In genomic region chr12:9118161-9118560, GRCh38 we compare ENCODE assay signal across 10 cellular contexts. TPM values are rescaled to one million over a fixed set of nuclear protein-coding genes. Genes with fewer than 3 reads are reported as not detected.
DNase-seq lines count a peak whose midpoint lies in the region; ATAC-seq, FAIRE-seq and TF ChIP-seq lines count a peak whose summit lies in the region.
"Had no signal": no experiment of that assay in that cellular context is flagged by ENCODE, and none has a peak within 500 bp of the region (broad histone marks: within the 10 kb centered on the region; RNA-seq: fewer than 3 reads in every experiment).

No MANE protein-coding gene starts in this region.

- H3K79me2 ChIP-seq in HepG2 (ENCODE audit: insufficient read depth, low read length) = peaks cover 30% of the 10 kb centered on the region

- no peak overlapping the region for H2AFZ ChIP-seq in HepG2 (ENCODE audit: low read length)

- H3K4me1 ChIP-seq in liver (ENCODE audit: control insufficient read depth in 4 of 4, insufficient read depth in 4 of 4, low read length in 3 of 4) (peaks cover 10 to 57% (median 38%) of the 10 kb centered on the region in 4 donors), HepG2 (ENCODE audit: insufficient read depth, low read length) (peaks cover 76% of the 10 kb centered on the region), left lung (peaks cover 19 to 44% of the 10 kb centered on the region in 2 donors)

- POLR2A ChIA-PET in HepG2 (lab: Yijun Ruan, JAX) = interaction anchor here (4.9 to 6.9 kb wide), 3 partner anchors 15 to 53 kb away, joined by 56 to 129 read pairs (median 67); no protein-coding TSS in a partner anchor

- peaks cover 24% of the 10 kb centered on the region for H3K4me1 Mint-ChIP-seq in mesothelial cell of epicardium

- peaks cover 0 to 5% (median 0%) of the 10 kb centered on the region in 4 donors for H3K36me3 ChIP-seq in liver (ENCODE audit: control insufficient read depth in 4 of 4, insufficient read depth in 3 of 4, low read depth in 1 of 4, low read length in 3 of 4)
- peaks cover 4 to 5% of the 10 kb centered on the region in 2 experiments; a peak in 4 of 5 replicates for H3K36me3 ChIP-seq in HepG2 (replicated peaks in 1 of 2; ENCODE audit: control insufficient read depth in 1 of 2, insufficient read depth in 2 of 2, low read length in 2 of 2)
- no peaks in the 10 kb centered on the region for H3K36me3 ChIP-seq in left lung

- intact Hi-C loops in HepG2 (cut with micrococcal nuclease; ENCODE audit: unreplicated experiment) (loop anchor here (10.0 kb wide), 2 partner anchors 137 to 167 kb away; no protein-coding TSS in a partner anchor), left lung (cut with DNase I) (no loop called here)

- H3K36me3 Mint-ChIP-seq in mesothelial cell of epicardium = no peaks in the 10 kb centered on the region

- TF ChIP-seq EP300 in HepG2 (IDR thresholded peaks at IDR 0.05; ENCODE audit: low read depth in 2 of 2, low read length in 2 of 2) = no peak
- TF ChIP-seq EP300 in HepG2 (CRISPR knock-in tag; IDR thresholded peaks at IDR 0.05; ENCODE audit: borderline replicate concordance) = no peak

- WGBS in liver = 77% methylated on average over 3 of the region's 3 CpGs
- WGBS in HepG2 (ENCODE audit: low lambda C conversion rate) = 97% methylated on average over 3 of the region's 3 CpGs

- BruUV-seq in HepG2 (replicated peaks; lab: Mats Ljungman, UMichigan) = no TSS peak

- in situ Hi-C loops in HepG2 (cut with HindIII; ENCODE audit: extremely low pct_ligation_motif_present, low pct_unique_long_range_greater_than_20kb) = loop anchor here (10.0 kb wide), 1 partner anchor 157 kb away; no protein-coding TSS in a partner anchor

- peaks cover 10% of the 10 kb centered on the region for H4K20me1 ChIP-seq in HepG2 (ENCODE audit: insufficient read depth, low read length)

- H3K9me3 ChIP-seq in liver (ENCODE audit: control insufficient read depth in 4 of 4, low read length in 3 of 4) = no peaks in the 10 kb centered on the region
- H3K9me3 ChIP-seq in HepG2 (ENCODE audit: low read length) = no peaks in the 10 kb centered on the region
- H3K9me3 ChIP-seq in left lung = no peaks in the 10 kb centered on the region

- no peak overlapping the region for H3K4me2 ChIP-seq in HepG2 (ENCODE audit: low read depth, low read length)
- H3K4me2 ChIP-seq: KMS-11 had no signal

- no peak overlapping the region for H3K4me3 ChIP-seq in liver (ENCODE audit: low read depth in 1 of 3, low read length in 3 of 3)
- H3K4me3 ChIP-seq in HepG2 (replicated peaks in 1 of 3; ENCODE audit: insufficient read depth in 1 of 3, low read depth in 2 of 3, low read length in 3 of 3) = no peak overlapping the region
- H3K4me3 ChIP-seq in left lung = no peak overlapping the region

- H3K27ac ChIP-seq in liver (ENCODE audit: low read depth in 1 of 2, low read length in 2 of 2) (peak overlapping the region; percentile 52 to 73), HepG2 (ENCODE audit: extremely low read length, insufficient read depth, low read length) (no peak overlapping the region), left lung (peak overlapping the region; percentile 70 to 77)
- H3K27ac ChIP-seq: KMS-11 had no signal

- H3K27me3 Mint-ChIP-seq in mesothelial cell of epicardium (ENCODE audit: low read depth) = peaks cover 9% of the 10 kb centered on the region

- CTCF ChIA-PET in HepG2 (lab: Yijun Ruan, JAX; ENCODE audit: low intra/inter-chr PET ratio, low total read pairs) = no interaction called here

- TF ChIP-seq CTCF in liver (IDR thresholded peaks at IDR 0.05; ENCODE audit: low read depth, low read length, missing input control) (no peak), HepG2 (CRISPR knock-in tag; IDR thresholded peaks at IDR 0.05) (no peak), left lung (IDR thresholded peaks at IDR 0.05) (no peak), mesothelial cell of epicardium (IDR thresholded peaks at IDR 0.05; ENCODE audit: unreplicated experiment) (no peak)

- FAIRE-seq in HepG2 (lab: Jason Lieb, UNC) = no peak

- H3K4me3 Mint-ChIP-seq in mesothelial cell of epicardium = no peak overlapping the region
- H3K4me3 Mint-ChIP-seq: immature natural killer cell had no signal

- no peaks in the 10 kb centered on the region for H3K9me3 Mint-ChIP-seq in mesothelial cell of epicardium
- H3K9me3 Mint-ChIP-seq: immature natural killer cell had no signal

- TF ChIP-seq POLR2A in HepG2 (IDR thresholded peaks at IDR 0.05; ENCODE audit: insufficient read depth in 1 of 2, low read depth in 2 of 2, low read length in 2 of 2) = no peak

- DNase-seq in HepG2 (ENCODE audit: low spot score) = no peak
- DNase-seq in SIG-M5 (lab: John Stamatoyannopoulos, UW) = peak; percentile 99
- DNase-seq in left lung = peak in 1 of 2 donors; percentile 62
- DNase-seq in NCI-H1048 (lab: John Stamatoyannopoulos, UW) = no peak
- DNase-seq in mesothelial cell of epicardium (ENCODE audit: low spot score in 2 of 2, unreplicated experiment in 2 of 2) = no peak
- no peak for DNase-seq in SW 1271 (lab: John Stamatoyannopoulos, UW)
- no peak for DNase-seq in stimulated activated CD4-positive, alpha-beta T cell treated with anti-CD3 and anti-CD28 coated beads, Interleukin-1b, Interleukin-23, amount 100 ng/mL, for 48 hours

- H3K27ac Mint-ChIP-seq in mesothelial cell of epicardium = no peak overlapping the region

- ATAC-seq in HepG2 (no peak), left lung (peak; percentile 75)

- TF ChIP-seq RAD21 in liver (IDR thresholded peaks at IDR 0.05) = no peak
- no peak for TF ChIP-seq RAD21 in HepG2 (CRISPR knock-in tag; IDR thresholded peaks at IDR 0.05)

- H3K9ac ChIP-seq in liver (ENCODE audit: low read depth in 1 of 2, low read length in 2 of 2) = no peak overlapping the region
- H3K9ac ChIP-seq in HepG2 (ENCODE audit: insufficient read depth, low read depth, low read length) = no peak overlapping the region
- H3K9ac ChIP-seq: KMS-11 had no signal

- H3K27me3 ChIP-seq in liver (ENCODE audit: control insufficient read depth in 4 of 4, insufficient read depth in 4 of 4, low read length in 3 of 4) (no peaks in the 10 kb centered on the region), HepG2 (ENCODE audit: control insufficient read depth in 1 of 2, insufficient read depth in 2 of 2, low read length in 2 of 2) (no peaks in the 10 kb centered on the region; a peak in 1 of 5 replicates), left lung (no peaks in the 10 kb centered on the region)

TF ChIP-seq in liver, 16 proteins besides CTCF, POLR2A, EP300 and RAD21 (continues in another document):
- TF ChIP-seq YY1 (IDR thresholded peaks at IDR 0.05) (no peak), RXRA (IDR thresholded peaks at IDR 0.05) (peak in 1 of 2 donors; percentile 15), NR2F2 (IDR thresholded peaks at IDR 0.05) (no peak)
- TF ChIP-seq, protein P1, sequence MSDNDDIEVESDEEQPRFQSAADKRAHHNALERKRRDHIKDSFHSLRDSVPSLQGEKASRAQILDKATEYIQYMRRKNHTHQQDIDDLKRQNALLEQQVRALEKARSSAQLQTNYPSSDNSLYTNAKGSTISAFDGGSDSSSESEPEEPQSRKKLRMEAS (IDR thresholded peaks at IDR 0.05) = peak; percentile 48

TF ChIP-seq in HepG2, 621 proteins besides CTCF, POLR2A, EP300 and RAD21 (continues in another document):
- no peak for TF ChIP-seq SRSF1 (optimal IDR thresholded peaks at IDR 0.05; ENCODE audit: low read depth, low read length)

RNA-seq across cellular contexts. Expression of gene A2M, which starts 2.4 kb away (rescaled TPM):
- 1,000 to 10,000 TPM; 1,731 to 2,199 TPM for total RNA-seq in liver
- polyA plus RNA-seq in liver = 1,000 to 10,000 TPM; 1,904 to 2,622 TPM
- total RNA-seq in HepG2 (2016; rRNA removed; fragmentation: Illumina TruSeq; extraction: Trizol) = 1,675 and 2,807 TPM in 2 replicates
- total RNA-seq in HepG2 (2016; cell fraction: cytosol; rRNA removed; fragmentation: Illumina TruSeq; extraction: Trizol; ENCODE audit: low read depth) = 234 and 270 TPM in 2 replicates
- 1,476 and 2,691 TPM in 2 replicates for total RNA-seq in HepG2 (2016; cell fraction: insoluble cytoplasmic fraction; rRNA removed; fragmentation: Illumina TruSeq; extraction: Trizol)
- 813 and 957 TPM in 2 replicates for total RNA-seq in HepG2 (2016; cell fraction: membrane; rRNA removed; fragmentation: Illumina TruSeq; extraction: Trizol)
- total RNA-seq in HepG2 (2016; cell fraction: nucleus; rRNA removed; fragmentation: Illumina TruSeq; extraction: Trizol) = 2,507 and 2,973 TPM in 2 replicates
- polyA plus RNA-seq in HepG2 (2011; rRNA removed) = 6,551 and 8,760 TPM in 2 replicates
- 4,485 and 9,624 TPM in 2 replicates for polyA plus RNA-seq in HepG2 (2011; cell fraction: cytosol; rRNA removed)
- polyA plus RNA-seq in HepG2 (2011; cell fraction: nucleus; rRNA removed) = 2,489 and 3,325 TPM in 2 replicates
- polyA plus RNA-seq in HepG2 (2012) = 4,336 and 6,335 TPM in 2 replicates
- polyA plus RNA-seq in HepG2 (2016; cell fraction: cytosol; fragmentation: Illumina TruSeq; extraction: Trizol; ENCODE audit: low read depth) = 214 and 262 TPM in 2 replicates
- 1,149 and 1,250 TPM in 2 replicates for polyA plus RNA-seq in HepG2 (2016; cell fraction: insoluble cytoplasmic fraction; fragmentation: Illumina TruSeq; extraction: Trizol; ENCODE audit: low read depth)
- polyA plus RNA-seq in HepG2 (2016; cell fraction: membrane; fragmentation: Illumina TruSeq; extraction: Trizol; ENCODE audit: low read depth) = 465 and 618 TPM in 2 replicates
- polyA plus RNA-seq in HepG2 (2016; cell fraction: nucleus; fragmentation: Illumina TruSeq; extraction: Trizol; ENCODE audit: insufficient read depth, low read depth) = 2,564 and 2,683 TPM in 2 replicates
- 3.9 and 4,519 TPM in 2 replicates for polyA minus RNA-seq in HepG2 (2011; rRNA and poly(A)+ RNA removed; ENCODE audit: low replicate concordance)
- polyA minus RNA-seq in HepG2 (2011; cell fraction: cytosol; rRNA and poly(A)+ RNA removed) = 3,071 and 7,219 TPM in 2 replicates
- 2,321 and 4,395 TPM in 2 replicates for polyA minus RNA-seq in HepG2 (2011; cell fraction: nucleus; rRNA and poly(A)+ RNA removed)
- 1,000 to 10,000 TPM; 2,565 to 2,660 TPM for total RNA-seq in left lung
- 3.8 to 4.8 TPM (median 4.3 TPM) in 3 replicates for total RNA-seq in mesothelial cell of epicardium

Comparison
In these comparisons a context has a peak if more than half of its experiments do, and no peak if none do; other contexts are left out.
1. RNA of gene A2M, which starts 2.4 kb away (total RNA-seq): 234 to 2,973 TPM in HepG2, 2,565 to 2,660 TPM in left lung and 1,731 to 2,199 TPM in liver; 3.8 to 4.8 TPM in mesothelial cell of epicardium; every median in the first group is over 10 times any median in the second.